1 cellular context compared by ENCODE assay signal in genomic region chr17:75557075-75557851, GRCh38.
TF ChIP-seq lines count a peak whose summit lies in the region.

No MANE protein-coding gene starts in this region.

TF ChIP-seq in WTC11, 78 proteins besides CTCF, POLR2A, EP300 and RAD21:
- TF ChIP-seq ZNF281 (CRISPR knock-in tag; IDR thresholded peaks at IDR 0.05) (peak; percentile 47; the same call in 1 of the 2 replicates), ZNF423 (CRISPR knock-in tag; IDR thresholded peaks at IDR 0.05) (no peak), HMGXB4 (CRISPR knock-in tag; IDR thresholded peaks at IDR 0.05) (no peak), ZBTB21 (CRISPR knock-in tag; IDR thresholded peaks at IDR 0.05; ENCODE audit: borderline replicate concordance) (no peak), NFE2L1 (CRISPR knock-in tag; IDR thresholded peaks at IDR 0.05) (no peak), PREB (CRISPR knock-in tag; IDR thresholded peaks at IDR 0.05; ENCODE audit: borderline replicate concordance) (0 out of 2 replicates have a peak, but pooled peaks have one; percentile 50), GABPB1 (CRISPR knock-in tag; IDR thresholded peaks at IDR 0.05) (peak; percentile 40), ETV6 (CRISPR knock-in tag; IDR thresholded peaks at IDR 0.05) (no peak), ZNF317 (CRISPR knock-in tag; IDR thresholded peaks at IDR 0.05; ENCODE audit: borderline replicate concordance, low read depth) (no peak), ZSCAN18 (CRISPR knock-in tag; IDR thresholded peaks at IDR 0.05) (no peak), FOXP4 (CRISPR knock-in tag; IDR thresholded peaks at IDR 0.05) (no peak), ATF6 (CRISPR knock-in tag; IDR thresholded peaks at IDR 0.05) (no peak)
